In genomic region chr7:20561908-20562307, GRCh38 we compare ENCODE assay signal across 36 cellular contexts. TPM values are rescaled to one million over a fixed set of nuclear protein-coding genes. Genes with fewer than 3 reads are reported as not detected.
DNase-seq lines count a peak whose midpoint lies in the region; ATAC-seq and TF ChIP-seq lines count a peak whose summit lies in the region.
"Had no signal": no experiment of that assay in that cellular context is flagged by ENCODE, and none has a peak within 500 bp of the region (broad histone marks: within the 10 kb centered on the region; RNA-seq: fewer than 3 reads in every experiment).

No MANE protein-coding gene starts in this region.

- no peaks in the 10 kb centered on the region for H3K27me3 ChIP-seq in neural progenitor cell
- H3K27me3 ChIP-seq: BLaER1, esophagus muscularis mucosa, gastroesophageal sphincter, hepatocyte had no signal

- no peaks in the 10 kb centered on the region for H3F3A ChIP-seq in neural progenitor cell (ENCODE audit: low read depth)

- H3K27ac ChIP-seq in neural progenitor cell, result no peak overlapping the region
- H3K27ac ChIP-seq: BLaER1, esophagus muscularis mucosa, gastroesophageal sphincter, hepatocyte, lower lobe of right lung, parathyroid adenoma, spleen, thoracic aorta, WERI-Rb-1 had no signal

- no peak overlapping the region for H3K9ac ChIP-seq in neural progenitor cell
- H3K9ac ChIP-seq: BLaER1, parathyroid adenoma had no signal

- intact Hi-C loops in sciatic nerve (cut with DNase I), result no loop called here
- intact Hi-C loops in mucosa of descending colon (cut with DNase I, micrococcal nuclease), result no loop called here

- no peak overlapping the region for H3K4me2 ChIP-seq in neural progenitor cell
- H3K4me2 ChIP-seq: BLaER1, hepatocyte had no signal

- peaks cover 2% of the 10 kb centered on the region for H3K36me3 Mint-ChIP-seq in neural progenitor cell
- H3K36me3 Mint-ChIP-seq: activated naive CD4-positive, alpha-beta T cell treated with anti-CD3 and anti-CD28 coated beads, Interleukin-2, amount 10 ng/mL, durations not matched to agents 7 days and 5 days had no signal

- no peak overlapping the region for H2AFZ ChIP-seq in neural progenitor cell (replicated peaks)
- H2AFZ ChIP-seq: hepatocyte, parathyroid adenoma had no signal

- H3K9me3 ChIP-seq in neural progenitor cell (ENCODE audit: low read depth) (no peaks in the 10 kb centered on the region), mucosa of descending colon (no peaks in the 10 kb centered on the region)
- H3K9me3 ChIP-seq: esophagus muscularis mucosa, gastroesophageal sphincter, lower lobe of right lung, spleen, thoracic aorta had no signal

- no peaks in the 10 kb centered on the region for H3K27me3 Mint-ChIP-seq in neural progenitor cell (ENCODE audit: insufficient read depth, low read depth)
- H3K27me3 Mint-ChIP-seq: activated naive CD4-positive, alpha-beta T cell treated with anti-CD3 and anti-CD28 coated beads, Interleukin-2, amount 10 ng/mL, durations not matched to agents 7 days and 5 days; stimulated activated naive CD8-positive, alpha-beta T cell treated with anti-CD3 and anti-CD28 coated beads, Interleukin-15, Interleukin-2, amounts not matched to agents 100 ng/mL and 50 ng/mL, for 24 hours had no signal

- no peak overlapping the region for H3K4me3 ChIP-seq in astrocyte of the cerebellum (ENCODE audit: low read depth, low read length)
- H3K4me3 ChIP-seq in fibroblast of the aortic adventitia (ENCODE audit: low read depth, low read length), result no peak overlapping the region
- no peak overlapping the region for H3K4me3 ChIP-seq in neural progenitor cell
- H3K4me3 ChIP-seq in mucosa of descending colon, result no peak overlapping the region
- H3K4me3 ChIP-seq: BLaER1, esophagus muscularis mucosa, gastroesophageal sphincter, hepatocyte, lower lobe of right lung, spleen, thoracic aorta had no signal

- H3K27ac Mint-ChIP-seq in neural progenitor cell, result no peak overlapping the region
- H3K27ac Mint-ChIP-seq: activated CD8-positive, alpha-beta T cell treated with anti-CD3 and anti-CD28 coated beads, Interleukin-2, amount 10 ng/mL, durations not matched to agents 7 days and 5 days; activated naive CD4-positive, alpha-beta T cell treated with anti-CD3 and anti-CD28 coated beads, Interleukin-2, amount 10 ng/mL, durations not matched to agents 7 days and 5 days; stimulated activated naive CD8-positive, alpha-beta T cell treated with anti-CD3 and anti-CD28 coated beads, Interleukin-15, Interleukin-2, amounts not matched to agents 100 ng/mL and 50 ng/mL, for 24 hours had no signal

- ATAC-seq in sciatic nerve, result peak; percentile 50
- ATAC-seq in mucosa of descending colon, result no peak
- ATAC-seq: activated CD8-positive, alpha-beta T cell treated with anti-CD3 and anti-CD28 coated beads, Interleukin-2, amount 10 ng/mL, durations not matched to agents 7 days and 5 days; gastroesophageal sphincter; lower lobe of right lung; right cardiac atrium had no signal

- H3K36me3 ChIP-seq in neural progenitor cell (no peaks in the 10 kb centered on the region), mucosa of descending colon (ENCODE audit: low read depth) (no peaks in the 10 kb centered on the region)
- H3K36me3 ChIP-seq: BLaER1, esophagus muscularis mucosa, gastroesophageal sphincter, lower lobe of right lung, spleen, thoracic aorta, WERI-Rb-1 had no signal

- peaks cover 9% of the 10 kb centered on the region for H3K4me1 Mint-ChIP-seq in neural progenitor cell
- H3K4me1 Mint-ChIP-seq: activated naive CD4-positive, alpha-beta T cell treated with anti-CD3 and anti-CD28 coated beads, Interleukin-2, amount 10 ng/mL, durations not matched to agents 7 days and 5 days had no signal

- in situ Hi-C loops in astrocyte of the cerebellum (cut with HindIII; ENCODE audit: low sequenced_read_pairs), result no loop called here

- H4K20me1 ChIP-seq in neural progenitor cell (ENCODE audit: low read depth), result no peaks in the 10 kb centered on the region
- H4K20me1 ChIP-seq: BLaER1 had no signal

- TF ChIP-seq CTCF in astrocyte of the cerebellum (IDR thresholded peaks at IDR 0.05; ENCODE audit: low read depth, low read length, missing control alignments), result no peak
- TF ChIP-seq CTCF in fibroblast of the aortic adventitia (IDR thresholded peaks at IDR 0.05; ENCODE audit: insufficient read depth, low read length), result no peak
- no peak for TF ChIP-seq CTCF in neural progenitor cell (IDR thresholded peaks at IDR 0.05)
- TF ChIP-seq CTCF in mucosa of descending colon (IDR thresholded peaks at IDR 0.05), result no peak

- peaks cover 9% of the 10 kb centered on the region for H3K9me3 Mint-ChIP-seq in neural progenitor cell
- H3K9me3 Mint-ChIP-seq: activated naive CD4-positive, alpha-beta T cell treated with anti-CD3 and anti-CD28 coated beads, Interleukin-2, amount 10 ng/mL, durations not matched to agents 7 days and 5 days had no signal

- no peak overlapping the region for H3K4me3 Mint-ChIP-seq in neural progenitor cell
- H3K4me3 Mint-ChIP-seq: activated CD8-positive, alpha-beta T cell treated with anti-CD3 and anti-CD28 coated beads, Interleukin-2, amount 10 ng/mL, durations not matched to agents 7 days and 5 days; activated naive CD4-positive, alpha-beta T cell treated with anti-CD3 and anti-CD28 coated beads, Interleukin-2, amount 10 ng/mL, durations not matched to agents 7 days and 5 days; stimulated activated naive CD8-positive, alpha-beta T cell treated with anti-CD3 and anti-CD28 coated beads, Interleukin-15, Interleukin-2, amounts not matched to agents 100 ng/mL and 50 ng/mL, for 24 hours had no signal

- no peaks in the 10 kb centered on the region for H3K79me2 ChIP-seq in neural progenitor cell (ENCODE audit: low read depth)
- H3K79me2 ChIP-seq: hepatocyte, parathyroid adenoma had no signal

- H3K4me1 ChIP-seq in neural progenitor cell (no peaks in the 10 kb centered on the region), mucosa of descending colon (ENCODE audit: low read depth) (no peaks in the 10 kb centered on the region)
- H3K4me1 ChIP-seq: BLaER1, esophagus muscularis mucosa, gastroesophageal sphincter, lower lobe of right lung, parathyroid adenoma, spleen had no signal

- peak; percentile 42 for DNase-seq in M059J (ENCODE audit: low read depth)
- peak; percentile 18 for DNase-seq in astrocyte of the cerebellum (ENCODE audit: low read depth)
- DNase-seq in fibroblast of the aortic adventitia (ENCODE audit: low read depth), result peak; percentile 63
- DNase-seq in sciatic nerve (ENCODE audit: low spot score), result no peak
- DNase-seq in neural progenitor cell (ENCODE audit: low spot score), result no peak
- no peak for DNase-seq in H4 (ENCODE audit: low spot score)
- DNase-seq in mucosa of descending colon, result no peak
- DNase-seq: activated CD4-positive, alpha-beta T cell treated with anti-CD3 and anti-CD28 coated beads for 4 hours; activated CD8-positive, alpha-beta T cell treated with anti-CD3 and anti-CD28 coated beads, Interleukin-2, amount 10 ng/mL, durations not matched to agents 7 days and 5 days; activated naive CD4-positive, alpha-beta T cell treated with anti-CD3 and anti-CD28 coated beads, Interleukin-2, amount 10 ng/mL, durations not matched to agents 7 days and 5 days; amygdala; caudate nucleus; COR-L47; cortex of kidney; DMS79; IMR-90; lower lobe of right lung; MV-4-11; NCI-H1436; NCI-H2081 treated with DMSO at 0.1 percent for 48 hours; NCI-H2227 treated with DMSO at 0.1 percent for 48 hours; NCI-H526 treated with DMSO at 0.1 percent for 48 hours; right cardiac atrium; spleen; stimulated activated CD4-positive, alpha-beta T cell treated with anti-CD3 and anti-CD28 coated beads, Interleukin-2, amount 100 ng/mL, for 24 hours; stimulated activated CD8-positive, alpha-beta memory T cell treated with anti-CD3 and anti-CD28 coated beads, Interleukin-4, amount 100 ng/mL, for 48 hours; T-helper 9 cell; WERI-Rb-1 had no signal

RNA-seq across cellular contexts. Expression of gene ABCB5, which starts 53.6 kb away (rescaled TPM):
- not detected in 2 replicates for total RNA-seq in M059J (2014; rRNA removed; shearing (Covaris generic))
- total RNA-seq in fibroblast of the aortic adventitia (ENCODE audit: low replicate concordance) (1.9 TPM in 1 of 2 replicates, not detected in the other), sciatic nerve (0.27 TPM), neural progenitor cell (ENCODE audit: low replicate concordance) (not detected in 2 replicates), mucosa of descending colon (1 to 10 TPM in 1 of 3 donors, under 1 TPM in 2; 0.14 to 2.6 (median 0.92) TPM)
- total RNA-seq in H4 (2014; rRNA removed; shearing (Covaris generic)), result 0.06 TPM in 1 of 2 replicates, not detected in the other
- total RNA-seq: activated CD8-positive, alpha-beta T cell treated with anti-CD3 and anti-CD28 coated beads, Interleukin-2, amount 10 ng/mL, durations not matched to agents 7 days and 5 days; IMR-90; LHCN-M2; right cardiac atrium; thoracic aorta had no signal

Comparison
In these comparisons a context has a peak if more than half of its experiments do, and no peak if none do; other contexts are left out.
1. DNase-seq: peak in M059J (single experiment), astrocyte of the cerebellum (single experiment) and fibroblast of the aortic adventitia (single experiment); none in sciatic nerve (single experiment), neural progenitor cell (single experiment), H4 (single experiment) and mucosa of descending colon (0 of 3).